Comparison of ENCODE assay signal across 24 cellular contexts in the genomic region with DNA sequence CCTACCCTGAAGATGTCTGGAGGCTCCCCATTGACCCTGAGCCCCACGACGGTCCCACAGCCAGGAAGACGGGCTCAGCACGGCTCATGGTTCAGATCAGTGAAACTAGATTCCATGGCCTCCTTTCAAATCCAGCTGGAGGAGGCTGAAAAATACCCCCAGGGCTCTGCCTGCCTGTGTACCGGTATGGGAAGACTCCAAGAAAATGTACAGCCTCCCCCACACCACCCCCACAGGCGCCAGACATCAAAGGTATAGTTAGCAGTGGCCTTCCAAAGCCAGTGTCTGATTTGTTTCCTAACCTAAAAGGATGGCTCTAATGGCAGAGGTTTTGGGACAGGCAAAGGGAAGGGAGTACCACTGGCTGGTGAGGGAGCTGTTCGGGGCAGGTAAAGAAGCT.
"Had no signal": no experiment of that assay in that cellular context is flagged by ENCODE, and none has a peak within 500 bp of the region (broad histone marks: within the 10 kb centered on the region; RNA-seq: fewer than 3 reads in every experiment).

No MANE protein-coding gene starts in this region.

- H3K27ac ChIP-seq: ascending aorta, brain microvascular endothelial cell, esophagus muscularis mucosa, foreskin keratinocyte, left lung, lower lobe of right lung, right lobe of liver had no signal

- DNase-seq: activated CD4-positive, alpha-beta T cell treated with anti-CD3 and anti-CD28 coated beads for 36 hours; activated CD4-positive, CD25-positive, alpha-beta regulatory T cell; activated effector memory CD4-positive, alpha-beta T cell treated with anti-CD3 and anti-CD28 coated beads, Interleukin-2, amount 50 U/mL, for 16 hours; activated naive CD4-positive, alpha-beta T cell treated with anti-CD3 and anti-CD28 coated beads for 36 hours; activated naive CD8-positive, alpha-beta T cell treated with anti-CD3 and anti-CD28 coated beads for 36 hours; activated T-cell treated with anti-CD3 and anti-CD28 coated beads, Interleukin-2, amount 50 U/mL, for 1 hour; effector CD4-positive, alpha-beta T cell; lower lobe of right lung; mesenchymal stem cell; natural killer cell; stimulated activated CD4-positive, alpha-beta T cell treated with anti-CD3 and anti-CD28 coated beads, Interleukin-2, amount 100 ng/mL, for 48 hours; stimulated activated naive CD4-positive, alpha-beta T cell treated with Interleukin-2 at 50 U/mL for 16 hours had no signal

- H3K36me3 ChIP-seq: adrenal gland, ascending aorta, brain microvascular endothelial cell, esophagus muscularis mucosa, heart left ventricle, left lung, lower lobe of right lung, right lobe of liver, transverse colon had no signal

- H3K9me3 Mint-ChIP-seq: activated naive CD4-positive, alpha-beta T cell treated with anti-CD3 and anti-CD28 coated beads for 36 hours; activated naive CD8-positive, alpha-beta T cell treated with anti-CD3 and anti-CD28 coated beads for 36 hours; activated T-helper 1 cell treated with anti-CD3 and anti-CD28 coated beads, Interleukin-12 subunit alpha, Interleukin-12 subunit beta, Interleukin-2, Interleukin-4 antibody, amounts not matched to agents 30 ng/mL and 10 ng/mL and 1 ng/mL, durations not matched to agents 14 hours and 24 hours and 36 hours; natural killer cell; T-helper 2 cell treated with Interferon-gamma antibody and Interleukin-4, amounts not matched to agents 5 μg/mL and 100 μg/mL, for 36 hours had no signal

- H3K4me1 ChIP-seq: adrenal gland, ascending aorta, foreskin keratinocyte, left lung, lower lobe of right lung, transverse colon had no signal

- H3K4me3 ChIP-seq: adrenal gland, ascending aorta, esophagus muscularis mucosa, heart left ventricle, left lung, lower lobe of right lung, right lobe of liver, transverse colon had no signal

- H3K27me3 ChIP-seq: ascending aorta, brain microvascular endothelial cell, esophagus muscularis mucosa, heart left ventricle, left lung, right lobe of liver, transverse colon had no signal

- H3K36me3 Mint-ChIP-seq: activated naive CD8-positive, alpha-beta T cell treated with anti-CD3 and anti-CD28 coated beads for 36 hours; natural killer cell had no signal

- H3K4me1 Mint-ChIP-seq: activated CD4-positive, alpha-beta T cell treated with anti-CD3 and anti-CD28 coated beads for 36 hours; activated naive CD8-positive, alpha-beta T cell treated with anti-CD3 and anti-CD28 coated beads for 36 hours; natural killer cell had no signal

- H3K4me3 Mint-ChIP-seq: activated CD4-positive, alpha-beta T cell treated with anti-CD3 and anti-CD28 coated beads for 36 hours; activated naive CD4-positive, alpha-beta T cell treated with anti-CD3 and anti-CD28 coated beads for 36 hours; activated naive CD8-positive, alpha-beta T cell treated with anti-CD3 and anti-CD28 coated beads for 36 hours; activated T-helper 1 cell treated with anti-CD3 and anti-CD28 coated beads, Interleukin-12 subunit alpha, Interleukin-12 subunit beta, Interleukin-2, Interleukin-4 antibody, amounts not matched to agents 30 ng/mL and 10 ng/mL and 1 ng/mL, durations not matched to agents 14 hours and 24 hours and 36 hours; natural killer cell; T-helper 2 cell treated with Interferon-gamma antibody and Interleukin-4, amounts not matched to agents 5 μg/mL and 100 μg/mL, for 36 hours had no signal

- H3K9me3 ChIP-seq: adrenal gland, ascending aorta, esophagus muscularis mucosa, heart left ventricle, left lung, lower lobe of right lung, right lobe of liver, transverse colon had no signal

- ATAC-seq: activated CD4-positive, alpha-beta T cell treated with anti-CD3 and anti-CD28 coated beads for 36 hours; natural killer cell had no signal

- H3K27ac Mint-ChIP-seq: activated CD4-positive, alpha-beta T cell treated with anti-CD3 and anti-CD28 coated beads for 36 hours; activated naive CD4-positive, alpha-beta T cell treated with anti-CD3 and anti-CD28 coated beads for 36 hours; activated naive CD8-positive, alpha-beta T cell treated with anti-CD3 and anti-CD28 coated beads for 36 hours; activated T-helper 1 cell treated with anti-CD3 and anti-CD28 coated beads, Interleukin-12 subunit alpha, Interleukin-12 subunit beta, Interleukin-2, Interleukin-4 antibody, amounts not matched to agents 30 ng/mL and 10 ng/mL and 1 ng/mL, durations not matched to agents 14 hours and 24 hours and 36 hours; natural killer cell; progenitor cell of endocrine pancreas; T-helper 2 cell treated with Interferon-gamma antibody and Interleukin-4, amounts not matched to agents 5 μg/mL and 100 μg/mL, for 36 hours had no signal

- H3K27me3 Mint-ChIP-seq: progenitor cell of endocrine pancreas had no signal
